Comparison of ENCODE assay signal across 8 cellular contexts in the genomic region with DNA sequence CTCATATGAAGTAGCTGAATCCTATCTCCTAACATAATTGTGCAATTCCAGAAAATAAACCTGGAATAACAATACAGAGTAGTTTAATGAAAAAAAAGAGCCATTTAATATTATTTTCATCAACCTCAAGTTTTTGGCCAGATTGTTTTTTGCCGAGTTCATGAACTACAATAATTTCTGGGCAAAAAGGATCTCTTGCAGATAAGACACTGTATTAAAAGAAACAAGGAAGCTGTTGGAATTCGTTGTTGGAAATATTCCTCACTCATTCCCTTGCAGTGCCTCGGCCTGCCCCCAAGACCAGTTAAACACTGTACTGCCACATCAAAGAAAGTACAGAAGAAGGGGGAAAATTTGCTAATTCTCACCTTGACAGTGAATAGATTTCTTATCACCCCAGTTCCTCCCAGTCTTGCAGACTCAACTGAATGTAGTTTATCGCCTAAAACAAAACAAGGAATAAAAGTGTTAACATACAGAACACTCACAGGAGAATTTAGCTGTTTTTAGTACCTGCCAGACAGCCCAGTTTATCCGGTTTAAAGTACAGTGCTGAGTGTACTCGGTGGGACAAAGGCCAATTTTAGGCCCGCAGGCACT. TPM values are rescaled to one million over a fixed set of nuclear protein-coding genes. Genes with fewer than 3 reads are reported as not detected.
A peak's percentile ranks its signal among the peaks of the same experiment; 100 is the strongest.
DNase-seq lines count a peak whose midpoint lies in the region; ATAC-seq and TF ChIP-seq lines count a peak whose summit lies in the region.

No MANE protein-coding gene starts in this region.

- H3K4me3 Mint-ChIP-seq in T-cell, result peak overlapping the region; percentile 97 to 98 (median 97)

- peaks cover 23% of the 10 kb centered on the region for H3K36me3 Mint-ChIP-seq in T-cell

- in situ Hi-C loops in GM23248 (cut with MboI), result no loop called here

- no peak for TF ChIP-seq CTCF in gastroesophageal sphincter (IDR thresholded peaks at IDR 0.05)

- H3F3A ChIP-seq in GM23248 (ENCODE audit: insufficient read depth), result peaks cover 16% of the 10 kb centered on the region

- peaks cover 27 to 33% (median 31%) of the 10 kb centered on the region in 3 donors for H3K4me1 Mint-ChIP-seq in T-cell

- H3K4me1 ChIP-seq in GM23248 (ENCODE audit: insufficient read depth), result peaks cover 17% of the 10 kb centered on the region
- peaks cover 0 to 40% (median 9%) of the 10 kb centered on the region in 3 donors for H3K4me1 ChIP-seq in gastroesophageal sphincter
- peaks cover 13 to 21% (median 16%) of the 10 kb centered on the region in 3 donors for H3K4me1 ChIP-seq in skeletal muscle tissue (ENCODE audit: control insufficient read depth in 3 of 3, insufficient read depth in 3 of 3, low read length in 3 of 3)

- H3K4me3 ChIP-seq in GM23248 (peak overlapping the region; percentile 97), gastroesophageal sphincter (peak overlapping the region; percentile 65 to 81), skeletal muscle tissue (ENCODE audit: low read length in 3 of 3) (peak overlapping the region; percentile 94 to 100 (median 97))

- H3K79me2 ChIP-seq in GM23248 (ENCODE audit: insufficient read depth), result no peaks in the 10 kb centered on the region

- H3K36me3 ChIP-seq in GM23248 (ENCODE audit: low read depth) (no peaks in the 10 kb centered on the region), gastroesophageal sphincter (peaks cover 3 to 33% of the 10 kb centered on the region in 2 donors), skeletal muscle tissue (ENCODE audit: control insufficient read depth in 3 of 3, insufficient read depth in 3 of 3, low read length in 3 of 3) (peaks cover 6 to 24% (median 24%) of the 10 kb centered on the region in 3 donors)

- peak in 1 of 4 experiments; percentile 0 for ATAC-seq in T-cell (replicated peaks in 1 of 4)
- ATAC-seq in gastroesophageal sphincter, result no peak
- ATAC-seq in GM21367 (IDR thresholded peaks at IDR 0.05; ENCODE audit: unreplicated experiment), result no peak
- ATAC-seq in left colon, result no peak
- ATAC-seq in GM18870 (IDR thresholded peaks at IDR 0.05; ENCODE audit: unreplicated experiment), result no peak
- no peak for ATAC-seq in GM21515 (IDR thresholded peaks at IDR 0.05; ENCODE audit: unreplicated experiment)

- H3K9ac ChIP-seq in GM23248 (peak overlapping the region; percentile 74), skeletal muscle tissue (ENCODE audit: low read depth in 1 of 3, low read length in 3 of 3) (peak overlapping the region; percentile 71 to 86 (median 74))

- H3K27ac ChIP-seq in GM23248 (peak overlapping the region; percentile 59), gastroesophageal sphincter (peak overlapping the region; percentile 29 to 87 (median 82)), skeletal muscle tissue (ENCODE audit: low read depth, low read length) (peak overlapping the region; percentile 57)

- H3K9me2 ChIP-seq in GM23248 (ENCODE audit: insufficient read depth), result no peaks in the 10 kb centered on the region

- H4K20me1 ChIP-seq in GM23248 (ENCODE audit: insufficient read depth), result no peaks in the 10 kb centered on the region

- WGBS in GM23248 (ENCODE audit: low coverage in 1 of 2, low lambda C conversion rate in 2 of 2, missing lambda C conversion rate in 2 of 2), 2 experiments, result 1 to 6% methylated on average over 7 of the region's 7 CpGs
- 4 to 9% methylated on average over 4 to 7 of the region's 7 CpGs for WGBS in gastroesophageal sphincter (ENCODE audit: low coverage in 1 of 2), 2 donors

- H3K27ac Mint-ChIP-seq in T-cell, result peak overlapping the region; percentile 76 to 81

- no peaks in the 10 kb centered on the region for H3K9me3 Mint-ChIP-seq in T-cell

- intact Hi-C loops in left colon (cut with DNase I, micrococcal nuclease), result loop anchor here in 1 of 2 donors (5.0 kb wide), 1 partner anchor 76 kb away; no protein-coding TSS in a partner anchor

- H3K27me3 Mint-ChIP-seq in T-cell, result no peaks in the 10 kb centered on the region

- peak overlapping the region; percentile 98 for H3K4me2 ChIP-seq in GM23248 (ENCODE audit: unreplicated experiment)

- no peaks in the 10 kb centered on the region for H3K27me3 ChIP-seq in GM23248 (replicated peaks; ENCODE audit: insufficient read depth)
- no peaks in the 10 kb centered on the region for H3K27me3 ChIP-seq in gastroesophageal sphincter
- H3K27me3 ChIP-seq in skeletal muscle tissue (ENCODE audit: control insufficient read depth in 3 of 3, insufficient read depth in 3 of 3, low read length in 3 of 3), result no peaks in the 10 kb centered on the region

- peak overlapping the region; percentile 98 for H2AFZ ChIP-seq in GM23248

- CTCF ChIA-PET in T-cell (lab: Charles Lee), result interaction anchor here (0.5 to 5.6 kb wide), 9 partner anchors 14 to 632 kb away, joined by 3 to 53 read pairs (median 5); a partner anchor contains a TSS

- POLR2A ChIA-PET in T-cell (lab: Charles Lee), result interaction anchor here in 1 of 2 donors (0.6 kb wide), 1 partner anchor 14 kb away, joined by 5 read pairs; no protein-coding TSS in a partner anchor

- TF ChIP-seq EP300 in gastroesophageal sphincter (IDR thresholded peaks at IDR 0.05), result no peak

- no peaks in the 10 kb centered on the region for H3K9me3 ChIP-seq in GM23248 (ENCODE audit: low read depth)
- H3K9me3 ChIP-seq in gastroesophageal sphincter, result no peaks in the 10 kb centered on the region
- H3K9me3 ChIP-seq in skeletal muscle tissue (ENCODE audit: control insufficient read depth in 3 of 3, low read length in 3 of 3), result no peaks in the 10 kb centered on the region

- TF ChIP-seq POLR2A in gastroesophageal sphincter (IDR thresholded peaks at IDR 0.05), result no peak

- DNase-seq in GM23248, result peak; percentile 19
- DNase-seq in T-cell, result no peak
- no peak for DNase-seq in left colon

RNA-seq across cellular contexts. Expression of a gene that starts 1.3 kb away (rescaled TPM):
- total RNA-seq in GM23248 (2014; rRNA removed; shearing (Covaris generic)), result 53.6 and 63.7 TPM in 2 replicates
- 53.1 and 53.5 TPM in 2 replicates for polyA plus RNA-seq in GM23248 (2016; fragmentation: Nextera tagmentation; extraction: Ambion mirVana)
- 10 to 100 TPM in 3 of 5 donors, 1 to 10 TPM in 2; 5.1 to 22.9 (median 22.2) TPM for total RNA-seq in T-cell
- total RNA-seq in gastroesophageal sphincter, result 10 to 100 TPM; 21.3 to 65.1 (median 31.7) TPM
- total RNA-seq in skeletal muscle tissue, result 65.2 TPM
- 100 to 1,000 TPM; 228 to 238 TPM for total RNA-seq in left colon

RNA-seq across cellular contexts. Expression of a gene that starts 12.4 kb away (rescaled TPM):
- total RNA-seq in GM23248 (2014; rRNA removed; shearing (Covaris generic)), result 19.7 and 25.4 TPM in 2 replicates
- 4.2 and 4.8 TPM in 2 replicates for polyA plus RNA-seq in GM23248 (2016; fragmentation: Nextera tagmentation; extraction: Ambion mirVana)
- 10 to 100 TPM; 35.3 to 42.6 (median 38.6) TPM for total RNA-seq in T-cell
- 10 to 100 TPM; 24.5 to 32.6 (median 27.2) TPM for total RNA-seq in gastroesophageal sphincter
- 22.4 TPM for total RNA-seq in skeletal muscle tissue
- total RNA-seq in left colon, result 10 to 100 TPM; 17.6 to 20.5 TPM
